8 cellular contexts compared by ENCODE assay signal in genomic region chr1:148975866-148976537, GRCh38.
DNase-seq lines count a peak whose midpoint lies in the region; ATAC-seq, FAIRE-seq and TF ChIP-seq lines count a peak whose summit lies in the region.
"Not testable (repeated sequence)": the region's sequence is repeated elsewhere in the genome, so short reads cannot be mapped to it uniquely, and the experiment has no call there.

No MANE protein-coding gene starts in this region.

- not testable (repeated sequence) for TF ChIP-seq CTCF in fibroblast of lung (conservative IDR thresholded peaks at IDR 0.05 in 1 of 2, IDR thresholded peaks at IDR 0.05 in 1 of 2; ENCODE audit: low read depth in 1 of 2, low read length in 2 of 2)

- not testable (repeated sequence) for H3K4me1 Mint-ChIP-seq in activated naive CD8-positive, alpha-beta T cell treated with anti-CD3 and anti-CD28 coated beads for 36 hours

- H3K27ac Mint-ChIP-seq in activated naive CD8-positive, alpha-beta T cell treated with anti-CD3 and anti-CD28 coated beads for 36 hours: peak overlapping the region; percentile 95

- not testable (repeated sequence) for H3K27ac ChIP-seq in fibroblast of lung (ENCODE audit: insufficient read depth, low read length)

- H3K4me3 Mint-ChIP-seq in activated naive CD8-positive, alpha-beta T cell treated with anti-CD3 and anti-CD28 coated beads for 36 hours: peak overlapping the region; percentile 55

- H3K4me2 ChIP-seq in fibroblast of lung (ENCODE audit: extremely low read depth, insufficient read depth, low read length): peak overlapping the region; percentile 13

- H3K9ac ChIP-seq in fibroblast of lung (ENCODE audit: insufficient read depth, low read length): not testable (repeated sequence)

- ATAC-seq in GM19468 (IDR thresholded peaks at IDR 0.05; ENCODE audit: extremely low read depth, unreplicated experiment): peak; percentile 14
- peak; percentile 51 for ATAC-seq in HG03135 (IDR thresholded peaks at IDR 0.05; ENCODE audit: unreplicated experiment)
- peak; percentile 79 for ATAC-seq in stimulated activated naive CD8-positive, alpha-beta T cell treated with anti-CD3 and anti-CD28 coated beads, Interleukin-15, Interleukin-2, amounts not matched to agents 100 U/mL and 50 U/mL, for 24 hours

- H4K20me1 ChIP-seq in fibroblast of lung (ENCODE audit: control insufficient read depth, extremely low read depth, insufficient read depth, low read length): not testable (repeated sequence)

- H3K36me3 Mint-ChIP-seq in activated naive CD8-positive, alpha-beta T cell treated with anti-CD3 and anti-CD28 coated beads for 36 hours: peaks cover 23% of the 10 kb centered on the region

- not testable (repeated sequence) for H2AFZ ChIP-seq in fibroblast of lung (ENCODE audit: low read length)

- not testable (repeated sequence) for H3K27me3 ChIP-seq in fibroblast of lung (ENCODE audit: control insufficient read depth, insufficient read depth, low read length)

- FAIRE-seq in TTC549 (lab: Jason Lieb, UNC): peak; percentile 5

- not testable (repeated sequence) for H3K9me3 Mint-ChIP-seq in activated naive CD8-positive, alpha-beta T cell treated with anti-CD3 and anti-CD28 coated beads for 36 hours

- not testable (repeated sequence) for H3K4me3 ChIP-seq in fibroblast of lung (replicated peaks in 1 of 4; ENCODE audit: control extremely low read depth in 1 of 4, insufficient read depth in 1 of 4, low read depth in 3 of 4, low read length in 4 of 4)

- peak; percentile 37 for DNase-seq in EH (ENCODE audit: low read depth)
- DNase-seq in MV-4-11 (lab: John Stamatoyannopoulos, UW): peak; percentile 42
- DNase-seq in activated naive CD8-positive, alpha-beta T cell treated with anti-CD3 and anti-CD28 coated beads for 36 hours; stimulated activated naive CD8-positive, alpha-beta T cell treated with anti-CD3 and anti-CD28 coated beads, Interleukin-15, Interleukin-2, amounts not matched to agents 100 U/mL and 50 U/mL, for 24 hours: not testable (repeated sequence)
- peak in 1 of 2 donors; percentile 45 for DNase-seq in fibroblast of lung (ENCODE audit: low read depth in 2 of 2)

- not testable (repeated sequence) for H3K4me1 ChIP-seq in fibroblast of lung (ENCODE audit: control insufficient read depth, extremely low read depth, insufficient read depth, low read length)

- H3K9me3 ChIP-seq in fibroblast of lung (ENCODE audit: control insufficient read depth, insufficient read depth, low read depth, low read length): not testable (repeated sequence)

- not testable (repeated sequence) for H3K79me2 ChIP-seq in fibroblast of lung (ENCODE audit: control insufficient read depth, insufficient read depth, low read length)

- peaks cover 12% of the 10 kb centered on the region for H3K36me3 ChIP-seq in fibroblast of lung (ENCODE audit: control insufficient read depth, insufficient read depth, low read length)

- not testable (repeated sequence) for H3K27me3 Mint-ChIP-seq in activated naive CD8-positive, alpha-beta T cell treated with anti-CD3 and anti-CD28 coated beads for 36 hours

Comparison
In these comparisons a context has a peak if more than half of its experiments do, and no peak if none do; other contexts are left out.
1. ATAC-seq: peak in every context shown above with its lines; median percentile 79 in stimulated activated naive CD8-positive, alpha-beta T cell treated with anti-CD3 and anti-CD28 coated beads, Interleukin-15, Interleukin-2, amounts not matched to agents 100 U/mL and 50 U/mL, for 24 hours; 51 in HG03135; 14 in GM19468.